In genomic region chr5:62584395-62584794, GRCh38 we compare ENCODE assay signal across 20 cellular contexts.
"Had no signal": no experiment of that assay in that cellular context is flagged by ENCODE, and none has a peak within 500 bp of the region (broad histone marks: within the 10 kb centered on the region; RNA-seq: fewer than 3 reads in every experiment).

No MANE protein-coding gene starts in this region.

- H3K4me2 ChIP-seq: SK-N-SH had no signal

- ATAC-seq: Panc1, PC-3 had no signal

- H3K36me3 ChIP-seq: MG63 had no signal

- H3K9ac ChIP-seq: SK-N-SH had no signal

- H3K27ac ChIP-seq: RWPE1 had no signal

- H3K9me2 ChIP-seq: SK-N-SH had no signal

- H3K27me3 ChIP-seq: MG63 had no signal

- H3K9me3 ChIP-seq: MG63, SK-N-SH had no signal

- H3K4me3 ChIP-seq: MG63 had no signal

- DNase-seq: IMR-90, MG63, NCI-H1092, NCI-H1105 treated with DMSO at 0.1 percent for 48 hours, NCI-H1417 treated with DMSO at 0.1 percent for 48 hours, NCI-H146, NCI-H1694 treated with DMSO at 0.1 percent for 48 hours, NCI-H1930, NCI-H2081, NCI-H2107, NCI-H2227 treated with DMSO at 0.1 percent for 48 hours, NCI-H524 treated with DMSO at 0.1 percent for 48 hours, NCI-H69, NCI-H774, PC-3, SHP77, SK-N-SH, SW 1271 had no signal
